1 cellular context compared by ENCODE assay signal in genomic region chrX:15854712-15855561, GRCh38.
A peak's percentile ranks its signal among the peaks of the same experiment; 100 is the strongest.
TF ChIP-seq lines count a peak whose summit lies in the region.

Gene AP1S2 (minus strand): TSS chrX:15854813. CDS start chrX:15852524, 2,289 bp downstream.

TF ChIP-seq in HepG2, 621 proteins besides CTCF, POLR2A, EP300 and RAD21 (continued from another document and continues in another):
- TF ChIP-seq ZNF646 (CRISPR knock-in tag; IDR thresholded peaks at IDR 0.05) = no peak
- TF ChIP-seq SETDB1 (CRISPR knock-in tag; IDR thresholded peaks at IDR 0.05; ENCODE audit: borderline replicate concordance) = no peak
- no peak for TF ChIP-seq ATF7-NPFF (CRISPR knock-in tag; IDR thresholded peaks at IDR 0.05; ENCODE audit: low read depth)
- TF ChIP-seq ERF (CRISPR knock-in tag; IDR thresholded peaks at IDR 0.05) = no peak
- no peak for TF ChIP-seq IKZF4 (CRISPR knock-in tag; IDR thresholded peaks at IDR 0.05; ENCODE audit: borderline replicate concordance, low read depth, not compliant biosample characterization)
- TF ChIP-seq TRIM24 (CRISPR knock-in tag; IDR thresholded peaks at IDR 0.05) = no peak
- no peak for TF ChIP-seq RNF219 (CRISPR knock-in tag; IDR thresholded peaks at IDR 0.05)
- TF ChIP-seq ZNF136 (CRISPR knock-in tag; IDR thresholded peaks at IDR 0.05; ENCODE audit: low read depth) = no peak
- no peak for TF ChIP-seq ZNF577 (CRISPR knock-in tag; IDR thresholded peaks at IDR 0.05; ENCODE audit: borderline replicate concordance, low read depth)
- TF ChIP-seq ZNF841 (CRISPR knock-in tag; IDR thresholded peaks at IDR 0.05; ENCODE audit: borderline replicate concordance) = no peak
- no peak for TF ChIP-seq ZMAT3 (CRISPR knock-in tag; conservative IDR thresholded peaks at IDR 0.05)
- peak; percentile 18; the same call in 1 of the 2 replicates for TF ChIP-seq ZFP91 (CRISPR knock-in tag; IDR thresholded peaks at IDR 0.05; ENCODE audit: borderline replicate concordance)
- peak; percentile 43; the same call in 1 of the 2 replicates for TF ChIP-seq PHF20 (CRISPR knock-in tag; IDR thresholded peaks at IDR 0.05)
- peak; percentile 65; the same call in 1 of the 2 replicates for TF ChIP-seq KDM5B (CRISPR knock-in tag; IDR thresholded peaks at IDR 0.05; ENCODE audit: borderline replicate concordance)
- TF ChIP-seq MAZ (IDR thresholded peaks at IDR 0.05; ENCODE audit: borderline replicate concordance, low read depth, low read length) = no peak
- 0 out of 2 replicates have a peak, but pooled peaks have one; percentile 19 for TF ChIP-seq MAZ (CRISPR knock-in tag; IDR thresholded peaks at IDR 0.05; ENCODE audit: low read depth)
- TF ChIP-seq ZNF512 (CRISPR knock-in tag; IDR thresholded peaks at IDR 0.05) = no peak
- TF ChIP-seq ZBTB10 (CRISPR knock-in tag; IDR thresholded peaks at IDR 0.05; ENCODE audit: borderline replicate concordance) = no peak
- no peak for TF ChIP-seq ZHX2 (IDR thresholded peaks at IDR 0.05; ENCODE audit: low read depth)
- TF ChIP-seq ZHX2 (CRISPR knock-in tag; IDR thresholded peaks at IDR 0.05; ENCODE audit: borderline replicate concordance) = no peak
- no peak for TF ChIP-seq FOXP1 (IDR thresholded peaks at IDR 0.05)
- no peak for TF ChIP-seq FOXP1 (CRISPR knock-in tag; IDR thresholded peaks at IDR 0.05)
- no peak for TF ChIP-seq SCMH1 (CRISPR knock-in tag; IDR thresholded peaks at IDR 0.05; ENCODE audit: borderline replicate concordance)
- no peak for TF ChIP-seq ZBTB7A (CRISPR knock-in tag; IDR thresholded peaks at IDR 0.05)
- no peak for TF ChIP-seq ELF4 (CRISPR knock-in tag; IDR thresholded peaks at IDR 0.05; ENCODE audit: borderline replicate concordance)
- no peak for TF ChIP-seq ISX (CRISPR knock-in tag; conservative IDR thresholded peaks at IDR 0.05)
- 0 out of 2 replicates have a peak, but pooled peaks have one; percentile 34 for TF ChIP-seq BRCA1 (CRISPR knock-in tag; IDR thresholded peaks at IDR 0.05)
- no peak for TF ChIP-seq ZNF775 (CRISPR knock-in tag; IDR thresholded peaks at IDR 0.05; ENCODE audit: borderline replicate concordance)
- TF ChIP-seq MZF1 (CRISPR knock-in tag; IDR thresholded peaks at IDR 0.05; ENCODE audit: borderline replicate concordance) = no peak
- peak; percentile 63; the same call in 1 of the 2 replicates for TF ChIP-seq ZNF747 (CRISPR knock-in tag; IDR thresholded peaks at IDR 0.05; ENCODE audit: borderline replicate concordance)
- TF ChIP-seq ZBTB44 (CRISPR knock-in tag; IDR thresholded peaks at IDR 0.05) = no peak
